In the genomic region with DNA sequence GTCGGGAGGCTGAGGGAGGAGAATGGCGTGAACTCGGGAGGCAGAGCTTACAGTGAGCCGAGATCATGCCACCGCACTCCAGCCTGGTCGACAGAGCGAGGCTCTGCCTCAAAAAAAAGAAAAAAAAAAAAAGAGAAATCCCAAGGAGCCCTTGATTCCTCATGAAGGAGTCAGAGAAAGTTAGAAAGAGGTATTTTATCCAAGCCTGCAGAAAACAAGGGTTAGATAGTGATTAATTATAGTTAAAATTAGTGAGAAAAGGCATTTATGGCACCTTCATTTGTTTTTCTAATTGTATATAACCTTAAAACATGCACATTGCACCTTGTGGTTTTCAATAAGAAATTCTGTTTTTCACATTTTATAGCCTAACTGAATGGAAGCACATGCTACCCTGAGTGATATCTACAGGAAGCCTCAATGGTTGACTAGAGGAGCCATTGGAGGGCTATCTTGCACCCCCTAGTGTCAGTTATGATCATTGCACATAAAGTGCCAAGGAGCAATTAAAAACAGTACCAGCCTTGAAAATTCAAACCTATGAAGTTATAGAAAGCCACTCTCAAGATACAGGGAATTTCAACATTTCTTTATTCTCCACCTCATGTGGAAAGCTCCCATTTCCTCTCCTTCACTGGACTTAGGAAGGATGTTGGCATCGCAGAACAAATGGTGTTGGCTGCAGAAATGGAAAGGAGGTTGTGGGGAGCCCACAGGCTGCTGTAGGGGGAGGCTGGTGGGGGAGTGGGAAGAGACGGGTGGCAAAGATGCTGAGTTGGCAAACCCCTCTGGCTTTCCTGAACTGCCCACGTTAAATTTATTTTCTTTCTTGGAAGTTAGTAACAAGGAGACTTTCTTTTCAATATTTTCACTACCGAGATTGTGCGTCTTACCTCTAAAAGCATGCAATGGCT, we compare ENCODE assay signal across 2 cellular contexts.
TF ChIP-seq lines count a peak whose summit lies in the region.

No MANE protein-coding gene starts in this region.

TF ChIP-seq in HEK293, 187 proteins besides CTCF, POLR2A, EP300 and RAD21:
- TF ChIP-seq, protein P1, sequence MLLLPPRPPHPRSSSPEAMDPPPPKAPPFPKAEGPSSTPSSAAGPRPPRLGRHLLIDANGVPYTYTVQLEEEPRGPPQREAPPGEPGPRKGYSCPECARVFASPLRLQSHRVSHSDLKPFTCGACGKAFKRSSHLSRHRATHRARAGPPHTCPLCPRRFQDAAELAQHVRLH (tag by site-specific recombination; IDR thresholded peaks at IDR 0.05), result peak; percentile 66; the same call in 1 of the 2 replicates
- TF ChIP-seq EGR2 (tag by site-specific recombination; IDR thresholded peaks at IDR 0.05; ENCODE audit: low read depth), result 0 out of 2 replicates have a peak, but pooled peaks have one; percentile 15
- no peak for TF ChIP-seq ZNF302 (tag by site-specific recombination; IDR thresholded peaks at IDR 0.05; ENCODE audit: low read depth)
- TF ChIP-seq ZNF184 (tag by site-specific recombination; IDR thresholded peaks at IDR 0.05), result peak; percentile 100
- 0 out of 2 replicates have a peak, but pooled peaks have one; percentile 16 for TF ChIP-seq SP7 (tag by site-specific recombination; IDR thresholded peaks at IDR 0.05)
- TF ChIP-seq ZNF571 (tag by site-specific recombination; IDR thresholded peaks at IDR 0.05), result no peak
- peak; percentile 69 for TF ChIP-seq ZNF660 (tag by site-specific recombination; IDR thresholded peaks at IDR 0.05)
- peak; percentile 43 for TF ChIP-seq ZNF654 (tag by site-specific recombination; IDR thresholded peaks at IDR 0.05; ENCODE audit: low read depth)
- no peak for TF ChIP-seq ZBTB17 (tag by site-specific recombination; IDR thresholded peaks at IDR 0.05)
- TF ChIP-seq, protein P2, sequence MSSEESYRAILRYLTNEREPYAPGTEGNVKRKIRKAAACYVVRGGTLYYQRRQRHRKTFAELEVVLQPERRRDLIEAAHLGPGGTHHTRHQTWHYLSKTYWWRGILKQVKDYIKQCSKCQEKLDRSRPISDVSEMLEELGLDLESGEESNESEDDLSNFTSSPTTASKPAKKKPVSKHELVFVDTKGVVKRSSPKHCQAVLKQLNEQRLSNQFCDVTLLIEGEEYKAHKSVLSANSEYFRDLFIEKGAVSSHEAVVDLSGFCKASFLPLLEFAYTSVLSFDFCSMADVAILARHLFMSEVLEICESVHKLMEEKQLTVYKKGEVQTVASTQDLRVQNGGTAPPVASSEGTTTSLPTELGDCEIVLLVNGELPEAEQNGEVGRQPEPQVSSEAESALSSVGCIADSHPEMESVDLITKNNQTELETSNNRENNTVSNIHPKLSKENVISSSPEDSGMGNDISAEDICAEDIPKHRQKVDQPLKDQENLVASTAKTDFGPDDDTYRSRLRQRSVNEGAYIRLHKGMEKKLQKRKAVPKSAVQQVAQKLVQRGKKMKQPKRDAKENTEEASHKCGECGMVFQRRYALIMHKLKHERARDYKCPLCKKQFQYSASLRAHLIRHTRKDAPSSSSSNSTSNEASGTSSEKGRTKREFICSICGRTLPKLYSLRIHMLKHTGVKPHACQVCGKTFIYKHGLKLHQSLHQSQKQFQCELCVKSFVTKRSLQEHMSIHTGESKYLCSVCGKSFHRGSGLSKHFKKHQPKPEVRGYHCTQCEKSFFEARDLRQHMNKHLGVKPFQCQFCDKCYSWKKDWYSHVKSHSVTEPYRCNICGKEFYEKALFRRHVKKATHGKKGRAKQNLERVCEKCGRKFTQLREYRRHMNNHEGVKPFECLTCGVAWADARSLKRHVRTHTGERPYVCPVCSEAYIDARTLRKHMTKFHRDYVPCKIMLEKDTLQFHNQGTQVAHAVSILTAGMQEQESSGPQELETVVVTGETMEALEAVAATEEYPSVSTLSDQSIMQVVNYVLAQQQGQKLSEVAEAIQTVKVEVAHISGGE (tag by site-specific recombination; conservative IDR thresholded peaks at IDR 0.05; ENCODE audit: low read depth), result no peak
- peak; percentile 19 for TF ChIP-seq SETDB1 (IDR thresholded peaks at IDR 0.05; ENCODE audit: insufficient read length, low read length)
TF ChIP-seq in HEK293: peak in this region for 7.

TF ChIP-seq in SK-N-SH, 30 proteins besides CTCF, POLR2A, EP300 and RAD21 (continued from another document):
- no peak for TF ChIP-seq FOXJ3 (CRISPR knock-in tag; IDR thresholded peaks at IDR 0.05)
- peak; percentile 41; the same call in 1 of the 2 replicates for TF ChIP-seq YY1 (IDR thresholded peaks at IDR 0.05; ENCODE audit: low read depth)
